Comparison of ENCODE assay signal across 23 cellular contexts in the genomic region with DNA sequence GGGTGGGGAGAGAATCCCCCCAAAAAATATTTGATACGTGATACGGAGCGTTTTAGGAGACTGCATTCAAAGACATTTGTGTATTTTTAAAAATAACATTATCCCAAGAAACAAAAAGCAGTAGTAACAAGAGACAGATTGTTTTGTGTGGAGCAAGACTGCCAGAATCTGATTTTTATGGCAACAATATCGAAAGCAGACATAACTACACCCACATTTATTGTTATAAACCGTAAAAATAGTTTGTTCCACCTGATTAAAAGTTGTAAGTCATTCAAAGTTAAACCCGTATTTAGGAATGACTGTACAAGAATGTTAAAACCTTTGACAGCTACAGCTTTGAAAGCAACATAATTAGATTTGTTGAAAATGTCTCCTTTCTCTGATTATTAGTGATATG. TPM values are rescaled to one million over a fixed set of nuclear protein-coding genes. Genes with fewer than 3 reads are reported as not detected.
DNase-seq lines count a peak whose midpoint lies in the region; ATAC-seq and TF ChIP-seq lines count a peak whose summit lies in the region.
"Had no signal": no experiment of that assay in that cellular context is flagged by ENCODE, and none has a peak within 500 bp of the region (broad histone marks: within the 10 kb centered on the region; RNA-seq: fewer than 3 reads in every experiment).

No MANE protein-coding gene starts in this region.

- no peak overlapping the region for H2AFZ ChIP-seq in fibroblast of lung (ENCODE audit: low read length)

- H3K36me3 ChIP-seq in fibroblast of lung (ENCODE audit: control insufficient read depth, insufficient read depth, low read length) (no peaks in the 10 kb centered on the region), psoas muscle (ENCODE audit: insufficient read depth in 1 of 2, low read depth in 1 of 2) (no peaks in the 10 kb centered on the region), esophagus muscularis mucosa (no peaks in the 10 kb centered on the region)
- H3K36me3 ChIP-seq: sigmoid colon, SJSA1, tibial artery, WERI-Rb-1 had no signal

- H3K4me3 ChIP-seq in GM08714 (ENCODE audit: low read length) (peak overlapping the region; percentile 18; the same call in 1 of the 2 replicates), fibroblast of lung (replicated peaks in 1 of 4; ENCODE audit: control extremely low read depth in 1 of 4, insufficient read depth in 1 of 4, low read depth in 3 of 4, low read length in 4 of 4) (peak overlapping the region; percentile 71 to 85 (median 75)), psoas muscle (peak overlapping the region; percentile 93), esophagus muscularis mucosa (peak overlapping the region in 2 of 4 donors; percentile 54 to 58)
- H3K4me3 ChIP-seq: SJSA1 had no signal

- 9 to 17% (median 13%) methylated on average over 6 of the region's 6 CpGs for WGBS in psoas muscle, 3 donors
- 15% methylated on average over 6 of the region's 6 CpGs for WGBS in esophagus muscularis mucosa

- H3K27ac ChIP-seq in fibroblast of lung (ENCODE audit: insufficient read depth, low read length) (peak overlapping the region; percentile 78), psoas muscle (peak overlapping the region; percentile 99), esophagus muscularis mucosa (replicated peaks in 1 of 4) (no peak overlapping the region)
- H3K27ac ChIP-seq: SJSA1, tibial artery, WERI-Rb-1 had no signal

- no peak for ATAC-seq in psoas muscle
- no peak for ATAC-seq in GM18858 (IDR thresholded peaks at IDR 0.05; ENCODE audit: unreplicated experiment)
- no peak for ATAC-seq in HG03135 (IDR thresholded peaks at IDR 0.05; ENCODE audit: unreplicated experiment)
- ATAC-seq: activated CD8-positive, alpha-beta T cell treated with anti-CD3 and anti-CD28 coated beads, Interleukin-2, amount 10 ng/mL, durations not matched to agents 7 days and 5 days; activated naive CD4-positive, alpha-beta T cell treated with anti-CD3 and anti-CD28 coated beads, Interleukin-2, amount 50 U/mL, for 72 hours; stimulated activated naive CD8-positive, alpha-beta T cell treated with anti-CD3 and anti-CD28 coated beads, Interleukin-15, Interleukin-2, amounts not matched to agents 100 U/mL and 50 U/mL, for 24 hours had no signal

- H3K27me3 ChIP-seq in fibroblast of lung (ENCODE audit: control insufficient read depth, insufficient read depth, low read length) (no peaks in the 10 kb centered on the region), psoas muscle (ENCODE audit: insufficient read depth in 3 of 3, low read length in 2 of 3) (no peaks in the 10 kb centered on the region), esophagus muscularis mucosa (peaks cover 0 to 74% (median 24%) of the 10 kb centered on the region in 4 donors)

- no peak for TF ChIP-seq POLR2A in esophagus muscularis mucosa (IDR thresholded peaks at IDR 0.05; ENCODE audit: low read depth)

- H4K20me1 ChIP-seq in fibroblast of lung (ENCODE audit: control insufficient read depth, extremely low read depth, insufficient read depth, low read length) = no peaks in the 10 kb centered on the region

- no peak for TF ChIP-seq EP300 in esophagus muscularis mucosa (IDR thresholded peaks at IDR 0.05)

- intact Hi-C loops in psoas muscle (cut with DNase I) (loop anchor here in 1 of 2 donors (2.0 to 5.0 kb wide), 3 partner anchors 113 to 181 kb away; no protein-coding TSS in a partner anchor), esophagus muscularis mucosa (cut with DNase I) (no loop called here)

- H3K4me1 ChIP-seq in fibroblast of lung (ENCODE audit: control insufficient read depth, extremely low read depth, insufficient read depth, low read length) (no peaks in the 10 kb centered on the region), psoas muscle (peaks cover 39% of the 10 kb centered on the region), esophagus muscularis mucosa (peaks cover 9 to 35% (median 29%) of the 10 kb centered on the region in 4 donors)

- peak overlapping the region; percentile 90 for H3K4me2 ChIP-seq in fibroblast of lung (ENCODE audit: extremely low read depth, insufficient read depth, low read length)

- DNase-seq in M059J (ENCODE audit: low read depth) = peak; percentile 7
- peak in 1 of 2 donors; percentile 30 for DNase-seq in fibroblast of lung (ENCODE audit: low read depth in 2 of 2)
- no peak for DNase-seq in psoas muscle
- no peak for DNase-seq in esophagus muscularis mucosa (ENCODE audit: extremely low spot score)
- DNase-seq in NCI-H345 (lab: John Stamatoyannopoulos, UW) = no peak
- DNase-seq: activated CD8-positive, alpha-beta T cell treated with anti-CD3 and anti-CD28 coated beads, Interleukin-2, amount 10 ng/mL, durations not matched to agents 7 days and 5 days; activated T-cell treated with anti-CD3 and anti-CD28 coated beads, Interleukin-2, amount 50 U/mL, for 24 hours; COR-L47; Karpas-422; NCI-H1417 treated with DMSO at 0.1 percent for 48 hours; NCI-H69; sigmoid colon; stimulated activated CD4-positive, alpha-beta T cell treated with anti-CD3 and anti-CD28 coated beads, Interleukin-2, amount 100 ng/mL, for 24 hours; stimulated activated naive CD8-positive, alpha-beta T cell treated with anti-CD3 and anti-CD28 coated beads, Interleukin-15, Interleukin-2, amounts not matched to agents 100 U/mL and 50 U/mL, for 24 hours; T-helper 2 cell; tibial artery; WERI-Rb-1 had no signal

- peaks cover 29% of the 10 kb centered on the region for H3K79me2 ChIP-seq in fibroblast of lung (ENCODE audit: control insufficient read depth, insufficient read depth, low read length)

- no peaks in the 10 kb centered on the region for H3K9me3 ChIP-seq in fibroblast of lung (ENCODE audit: control insufficient read depth, insufficient read depth, low read depth, low read length)
- no peaks in the 10 kb centered on the region for H3K9me3 ChIP-seq in psoas muscle
- H3K9me3 ChIP-seq in esophagus muscularis mucosa = no peaks in the 10 kb centered on the region
- H3K9me3 ChIP-seq: sigmoid colon, SJSA1, tibial artery had no signal

- TF ChIP-seq CTCF in fibroblast of lung (conservative IDR thresholded peaks at IDR 0.05 in 1 of 2, IDR thresholded peaks at IDR 0.05 in 1 of 2; ENCODE audit: low read depth in 1 of 2, low read length in 2 of 2) = no peak
- no peak for TF ChIP-seq CTCF in psoas muscle (IDR thresholded peaks at IDR 0.05)
- TF ChIP-seq CTCF in esophagus muscularis mucosa (IDR thresholded peaks at IDR 0.05) = no peak

- no peak overlapping the region for H3K9ac ChIP-seq in fibroblast of lung (ENCODE audit: insufficient read depth, low read length)

RNA-seq across cellular contexts. Expression of gene EYA4, which starts 2.6 kb away (rescaled TPM):
- total RNA-seq in M059J (2014; rRNA removed; shearing (Covaris generic)) = 8.2 and 12.0 TPM in 2 replicates
- 23.9 and 38.0 TPM in 2 replicates for total RNA-seq in fibroblast of lung
- 4.6 and 17.7 TPM in 2 replicates for polyA plus RNA-seq in fibroblast of lung
- polyA plus RNA-seq in fibroblast of lung (2012) = 2.8 and 8.6 TPM in 2 replicates
- 11.2 and 29.3 TPM in 2 replicates for polyA minus RNA-seq in fibroblast of lung (ENCODE audit: low replicate concordance)
- 10 to 100 TPM; 32.8 to 48.3 (median 37.4) TPM for total RNA-seq in psoas muscle
- 10 to 100 TPM in 2 of 3 donors, 1 to 10 TPM in 1; 5.6 to 22.2 (median 12.8) TPM for polyA plus RNA-seq in psoas muscle
- total RNA-seq in esophagus muscularis mucosa = 1 to 10 TPM; 1.5 to 3.3 (median 2.5) TPM
- total RNA-seq: activated CD8-positive, alpha-beta T cell treated with anti-CD3 and anti-CD28 coated beads, Interleukin-2, amount 10 ng/mL, durations not matched to agents 7 days and 5 days; activated naive CD4-positive, alpha-beta T cell treated with anti-CD3 and anti-CD28 coated beads, Interleukin-2, amount 50 U/mL, for 72 hours; OCI-LY7 had no signal

Comparison
In these comparisons a context has a peak if more than half of its experiments do, and no peak if none do; other contexts are left out.
1. H3K27ac ChIP-seq: peak in fibroblast of lung (single experiment) and psoas muscle (single experiment); none in esophagus muscularis mucosa (0 of 4).